3 cellular contexts compared by ENCODE assay signal in genomic region chr12:47814539-47815170, GRCh38.
TF ChIP-seq lines count a peak whose summit lies in the region.

No MANE protein-coding gene starts in this region.

TF ChIP-seq in liver, 16 proteins besides CTCF, POLR2A, EP300 and RAD21:
- TF ChIP-seq ZBTB33 (IDR thresholded peaks at IDR 0.05) (no peak), FOXA2 (IDR thresholded peaks at IDR 0.05) (no peak), HNF4G (IDR thresholded peaks at IDR 0.05) (no peak)

TF ChIP-seq in HepG2, 621 proteins besides CTCF, POLR2A, EP300 and RAD21 (continues in another document):
- TF ChIP-seq ZFP41 (CRISPR knock-in tag; IDR thresholded peaks at IDR 0.05; ENCODE audit: borderline replicate concordance): no peak
- no peak for TF ChIP-seq SKI (IDR thresholded peaks at IDR 0.05; ENCODE audit: partially characterized antibody)
- no peak for TF ChIP-seq ZNF253 (CRISPR knock-in tag; IDR thresholded peaks at IDR 0.05; ENCODE audit: borderline replicate concordance)
- no peak for TF ChIP-seq FOXK1 (CRISPR knock-in tag; IDR thresholded peaks at IDR 0.05; ENCODE audit: borderline replicate concordance, low read depth)
- no peak for TF ChIP-seq ZSCAN20 (CRISPR knock-in tag; IDR thresholded peaks at IDR 0.05; ENCODE audit: borderline replicate concordance)
- TF ChIP-seq ZNF430 (CRISPR knock-in tag; IDR thresholded peaks at IDR 0.05): no peak
- no peak for TF ChIP-seq MAZ (IDR thresholded peaks at IDR 0.05; ENCODE audit: borderline replicate concordance, low read depth, low read length)
- TF ChIP-seq MAZ (CRISPR knock-in tag; IDR thresholded peaks at IDR 0.05; ENCODE audit: low read depth): no peak
- TF ChIP-seq, protein P1, sequence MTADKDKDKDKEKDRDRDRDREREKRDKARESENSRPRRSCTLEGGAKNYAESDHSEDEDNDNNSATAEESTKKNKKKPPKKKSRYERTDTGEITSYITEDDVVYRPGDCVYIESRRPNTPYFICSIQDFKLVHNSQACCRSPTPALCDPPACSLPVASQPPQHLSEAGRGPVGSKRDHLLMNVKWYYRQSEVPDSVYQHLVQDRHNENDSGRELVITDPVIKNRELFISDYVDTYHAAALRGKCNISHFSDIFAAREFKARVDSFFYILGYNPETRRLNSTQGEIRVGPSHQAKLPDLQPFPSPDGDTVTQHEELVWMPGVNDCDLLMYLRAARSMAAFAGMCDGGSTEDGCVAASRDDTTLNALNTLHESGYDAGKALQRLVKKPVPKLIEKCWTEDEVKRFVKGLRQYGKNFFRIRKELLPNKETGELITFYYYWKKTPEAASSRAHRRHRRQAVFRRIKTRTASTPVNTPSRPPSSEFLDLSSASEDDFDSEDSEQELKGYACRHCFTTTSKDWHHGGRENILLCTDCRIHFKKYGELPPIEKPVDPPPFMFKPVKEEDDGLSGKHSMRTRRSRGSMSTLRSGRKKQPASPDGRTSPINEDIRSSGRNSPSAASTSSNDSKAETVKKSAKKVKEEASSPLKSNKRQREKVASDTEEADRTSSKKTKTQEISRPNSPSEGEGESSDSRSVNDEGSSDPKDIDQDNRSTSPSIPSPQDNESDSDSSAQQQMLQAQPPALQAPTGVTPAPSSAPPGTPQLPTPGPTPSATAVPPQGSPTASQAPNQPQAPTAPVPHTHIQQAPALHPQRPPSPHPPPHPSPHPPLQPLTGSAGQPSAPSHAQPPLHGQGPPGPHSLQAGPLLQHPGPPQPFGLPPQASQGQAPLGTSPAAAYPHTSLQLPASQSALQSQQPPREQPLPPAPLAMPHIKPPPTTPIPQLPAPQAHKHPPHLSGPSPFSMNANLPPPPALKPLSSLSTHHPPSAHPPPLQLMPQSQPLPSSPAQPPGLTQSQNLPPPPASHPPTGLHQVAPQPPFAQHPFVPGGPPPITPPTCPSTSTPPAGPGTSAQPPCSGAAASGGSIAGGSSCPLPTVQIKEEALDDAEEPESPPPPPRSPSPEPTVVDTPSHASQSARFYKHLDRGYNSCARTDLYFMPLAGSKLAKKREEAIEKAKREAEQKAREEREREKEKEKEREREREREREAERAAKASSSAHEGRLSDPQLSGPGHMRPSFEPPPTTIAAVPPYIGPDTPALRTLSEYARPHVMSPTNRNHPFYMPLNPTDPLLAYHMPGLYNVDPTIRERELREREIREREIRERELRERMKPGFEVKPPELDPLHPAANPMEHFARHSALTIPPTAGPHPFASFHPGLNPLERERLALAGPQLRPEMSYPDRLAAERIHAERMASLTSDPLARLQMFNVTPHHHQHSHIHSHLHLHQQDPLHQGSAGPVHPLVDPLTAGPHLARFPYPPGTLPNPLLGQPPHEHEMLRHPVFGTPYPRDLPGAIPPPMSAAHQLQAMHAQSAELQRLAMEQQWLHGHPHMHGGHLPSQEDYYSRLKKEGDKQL (CRISPR knock-in tag; IDR thresholded peaks at IDR 0.05; ENCODE audit: low read depth): no peak
- no peak for TF ChIP-seq SMARCE1 (IDR thresholded peaks at IDR 0.05; ENCODE audit: borderline replicate concordance)
- TF ChIP-seq CAMTA2 (CRISPR knock-in tag; IDR thresholded peaks at IDR 0.05; ENCODE audit: borderline replicate concordance): no peak
- no peak for TF ChIP-seq ZNF501 (CRISPR knock-in tag; IDR thresholded peaks at IDR 0.05)
- TF ChIP-seq, protein P2, sequence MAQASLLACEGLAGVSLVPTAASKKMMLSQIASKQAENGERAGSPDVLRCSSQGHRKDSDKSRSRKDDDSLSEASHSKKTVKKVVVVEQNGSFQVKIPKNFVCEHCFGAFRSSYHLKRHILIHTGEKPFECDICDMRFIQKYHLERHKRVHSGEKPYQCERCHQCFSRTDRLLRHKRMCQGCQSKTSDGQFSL (CRISPR knock-in tag; IDR thresholded peaks at IDR 0.05): no peak
- TF ChIP-seq ZNF317 (CRISPR knock-in tag; IDR thresholded peaks at IDR 0.05): no peak
- TF ChIP-seq AHDC1 (CRISPR knock-in tag; IDR thresholded peaks at IDR 0.05; ENCODE audit: borderline replicate concordance): no peak
- TF ChIP-seq RARA (CRISPR knock-in tag; IDR thresholded peaks at IDR 0.05): no peak
- no peak for TF ChIP-seq NBN (conservative IDR thresholded peaks at IDR 0.05)
- no peak for TF ChIP-seq GTF2F1 (IDR thresholded peaks at IDR 0.05; ENCODE audit: low read length)

TF ChIP-seq in GM12878, 131 proteins besides CTCF, POLR2A, EP300 and RAD21:
- no peak for TF ChIP-seq USF1 (IDR thresholded peaks at IDR 0.05; ENCODE audit: borderline replicate concordance, extremely low read length, insufficient read depth, low read depth, low read length)
- no peak for TF ChIP-seq STAT3 (IDR thresholded peaks at IDR 0.05; ENCODE audit: low read depth, low read length)
- TF ChIP-seq ATF7 (IDR thresholded peaks at IDR 0.05; ENCODE audit: low read depth): no peak
- no peak for TF ChIP-seq PAX5 (IDR thresholded peaks at IDR 0.05; ENCODE audit: borderline replicate concordance, low read depth, low read length)
- no peak for TF ChIP-seq YY1 (IDR thresholded peaks at IDR 0.05; ENCODE audit: low read depth, low read length)
- TF ChIP-seq ZNF687 (IDR thresholded peaks at IDR 0.05): no peak
- no peak for TF ChIP-seq FOXK2 (IDR thresholded peaks at IDR 0.05)
